1 cellular context compared by ENCODE assay signal in the genomic region with DNA sequence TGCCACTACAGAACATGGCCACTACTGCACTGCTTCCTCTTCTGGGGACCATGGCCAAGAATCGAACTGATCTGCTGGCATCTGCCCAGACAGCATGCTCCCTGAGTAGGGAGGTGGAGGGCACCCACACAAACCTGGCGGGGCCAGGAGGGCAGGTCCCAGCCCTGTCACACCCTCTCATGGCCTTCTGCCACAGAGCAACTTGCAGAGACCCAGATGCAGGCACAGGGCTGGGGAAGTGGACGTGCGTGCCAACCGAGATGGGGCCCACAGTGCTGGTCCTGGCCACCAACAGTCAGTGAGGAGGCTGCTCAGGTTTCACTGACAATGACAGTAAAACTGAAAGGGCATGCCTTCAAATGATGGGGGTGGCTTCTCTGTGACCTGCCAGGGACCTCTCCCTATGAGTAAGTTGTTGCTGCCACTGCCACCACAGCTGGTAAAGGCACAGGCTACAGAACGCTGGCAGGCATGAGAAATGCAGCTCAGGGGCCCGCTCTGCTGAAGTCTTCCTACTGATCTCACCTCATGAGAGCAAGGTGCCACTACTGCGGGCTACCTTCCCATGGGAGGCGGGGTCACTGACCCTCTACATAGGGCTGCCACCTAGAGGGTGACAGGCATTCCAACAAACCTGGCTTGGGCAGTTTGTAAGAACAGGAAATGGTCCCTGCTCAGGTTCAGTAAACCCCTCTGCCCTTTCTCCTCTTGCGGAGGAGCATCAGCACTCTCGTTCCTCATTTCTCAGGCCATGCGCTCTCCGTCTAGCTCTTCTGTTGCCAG.
TF ChIP-seq lines count a peak whose summit lies in the region.

No MANE protein-coding gene starts in this region.

TF ChIP-seq in HCT116, 20 proteins besides CTCF, POLR2A, EP300 and RAD21:
- TF ChIP-seq, protein P1, sequence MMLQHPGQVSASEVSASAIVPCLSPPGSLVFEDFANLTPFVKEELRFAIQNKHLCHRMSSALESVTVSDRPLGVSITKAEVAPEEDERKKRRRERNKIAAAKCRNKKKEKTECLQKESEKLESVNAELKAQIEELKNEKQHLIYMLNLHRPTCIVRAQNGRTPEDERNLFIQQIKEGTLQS (IDR thresholded peaks at IDR 0.05), result no peak
- TF ChIP-seq EZH2phosphoT487 (IDR thresholded peaks at IDR 0.05; ENCODE audit: borderline replicate concordance), result no peak
- no peak for TF ChIP-seq SRF (IDR thresholded peaks at IDR 0.05; ENCODE audit: low read depth)
- no peak for TF ChIP-seq CBX3 (IDR thresholded peaks at IDR 0.05; ENCODE audit: low read depth)
- TF ChIP-seq YY1 (IDR thresholded peaks at IDR 0.05; ENCODE audit: extremely low read depth, insufficient replicate concordance, low read depth, low read length), result no peak
- TF ChIP-seq JUND (IDR thresholded peaks at IDR 0.05), result no peak
- no peak for TF ChIP-seq ZFX (IDR thresholded peaks at IDR 0.05)
- TF ChIP-seq, protein P2, sequence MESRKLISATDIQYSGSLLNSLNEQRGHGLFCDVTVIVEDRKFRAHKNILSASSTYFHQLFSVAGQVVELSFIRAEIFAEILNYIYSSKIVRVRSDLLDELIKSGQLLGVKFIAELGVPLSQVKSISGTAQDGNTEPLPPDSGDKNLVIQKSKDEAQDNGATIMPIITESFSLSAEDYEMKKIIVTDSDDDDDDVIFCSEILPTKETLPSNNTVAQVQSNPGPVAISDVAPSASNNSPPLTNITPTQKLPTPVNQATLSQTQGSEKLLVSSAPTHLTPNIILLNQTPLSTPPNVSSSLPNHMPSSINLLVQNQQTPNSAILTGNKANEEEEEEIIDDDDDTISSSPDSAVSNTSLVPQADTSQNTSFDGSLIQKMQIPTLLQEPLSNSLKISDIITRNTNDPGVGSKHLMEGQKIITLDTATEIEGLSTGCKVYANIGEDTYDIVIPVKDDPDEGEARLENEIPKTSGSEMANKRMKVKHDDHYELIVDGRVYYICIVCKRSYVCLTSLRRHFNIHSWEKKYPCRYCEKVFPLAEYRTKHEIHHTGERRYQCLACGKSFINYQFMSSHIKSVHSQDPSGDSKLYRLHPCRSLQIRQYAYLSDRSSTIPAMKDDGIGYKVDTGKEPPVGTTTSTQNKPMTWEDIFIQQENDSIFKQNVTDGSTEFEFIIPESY (IDR thresholded peaks at IDR 0.05; ENCODE audit: extremely low read depth, insufficient replicate concordance, low read length), result no peak
TF ChIP-seq in HCT116: peak in this region for 0.
